ENCODE assay signal across 13 cellular contexts in the genomic region with DNA sequence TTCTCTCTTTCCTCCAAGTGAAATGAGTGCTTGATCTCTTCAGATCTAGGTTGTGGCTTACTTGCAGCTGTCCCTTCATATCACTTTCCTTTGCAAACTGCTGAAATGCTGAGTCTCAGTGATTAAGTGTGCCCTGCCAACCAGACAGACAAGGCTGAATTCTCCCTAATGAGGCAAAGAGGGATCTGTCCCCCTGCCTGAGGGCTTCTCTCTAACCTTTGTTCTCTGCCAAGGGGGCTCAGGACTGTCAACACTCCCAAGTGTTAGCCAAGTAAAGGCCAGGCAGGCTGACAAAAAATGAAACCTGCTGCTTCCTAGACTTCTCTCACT. TPM values are rescaled to one million over a fixed set of nuclear protein-coding genes. Genes with fewer than 3 reads are reported as not detected.
DNase-seq lines count a peak whose midpoint lies in the region; ATAC-seq and TF ChIP-seq lines count a peak whose summit lies in the region.
"Had no signal": no experiment of that assay in that cellular context is flagged by ENCODE, and none has a peak within 500 bp of the region (broad histone marks: within the 10 kb centered on the region; RNA-seq: fewer than 3 reads in every experiment).

MSS51 (minus strand) TSS at position 24 of the 330 bp plus-strand sequence. CDS start 5,277 bp downstream, outside the sequence.

- H3K4me1 Mint-ChIP-seq in CD4-positive, alpha-beta T cell (ENCODE audit: low read depth): peaks cover 25% of the 10 kb centered on the region
- H3K4me1 Mint-ChIP-seq in WTC11: 0 out of 2 replicates have a peak, but pooled peaks cover 3% of the 10 kb centered on the region

- POLR2A ChIA-PET in CD4-positive, alpha-beta T cell (lab: Charles Lee): no interaction called here
- POLR2A ChIA-PET in WTC11 (lab: Charles Lee): no interaction called here

- H3K27me3 ChIP-seq in CD4-positive, alpha-beta T cell (ENCODE audit: control insufficient read depth, insufficient read depth, low read length): no peaks in the 10 kb centered on the region
- H3K27me3 ChIP-seq: gastroesophageal sphincter had no signal

- no peak for ATAC-seq in CD4-positive, alpha-beta T cell (ENCODE audit: poor library complexity)
- ATAC-seq in WTC11 (no peak), GM18498 (IDR thresholded peaks at IDR 0.05; ENCODE audit: unreplicated experiment) (no peak)
- ATAC-seq: activated CD8-positive, alpha-beta T cell treated with anti-CD3 and anti-CD28 coated beads for 36 hours; gastroesophageal sphincter had no signal

- no peak for TF ChIP-seq CTCF in CD4-positive, alpha-beta T cell (IDR thresholded peaks at IDR 0.05)
- no peak for TF ChIP-seq CTCF in WTC11 (IDR thresholded peaks at IDR 0.05)

- CTCF ChIA-PET in CD4-positive, alpha-beta T cell (lab: Charles Lee): no interaction called here
- CTCF ChIA-PET in WTC11 (lab: Charles Lee): no interaction called here

- H3K36me3 Mint-ChIP-seq in CD4-positive, alpha-beta T cell (ENCODE audit: low read depth): peaks cover 21% of the 10 kb centered on the region
- no peaks in the 10 kb centered on the region for H3K36me3 Mint-ChIP-seq in WTC11

- H3K27ac ChIP-seq in CD4-positive, alpha-beta T cell (ENCODE audit: low read depth, low read length): no peak within 1 kb of the TSS
- H3K27ac ChIP-seq: gastroesophageal sphincter had no signal

- no peak for DNase-seq in CD4-positive, alpha-beta T cell
- peak; percentile 81 for DNase-seq in ELF-1 (ENCODE audit: low read depth, low spot score)
- DNase-seq in WTC11 (ENCODE audit: low spot score): no peak
- DNase-seq in myocyte (ENCODE audit: low read depth): peak; percentile 86
- no peak for DNase-seq in SKM-1 (lab: John Stamatoyannopoulos, UW; ENCODE audit: unreplicated experiment)
- DNase-seq in Kasumi-1 (lab: John Stamatoyannopoulos, UW): no peak
- DNase-seq: activated CD8-positive, alpha-beta T cell treated with anti-CD3 and anti-CD28 coated beads for 36 hours; activated naive CD4-positive, alpha-beta T cell; COR-L47; NCI-H1694; SHP77 had no signal

- H3K4me3 Mint-ChIP-seq in CD4-positive, alpha-beta T cell: no peak within 1 kb of the TSS
- H3K4me3 Mint-ChIP-seq in WTC11: no peak within 1 kb of the TSS
- H3K4me3 Mint-ChIP-seq: activated CD8-positive, alpha-beta T cell treated with anti-CD3 and anti-CD28 coated beads for 36 hours had no signal

- no peaks in the 10 kb centered on the region for H3K9me3 ChIP-seq in CD4-positive, alpha-beta T cell (ENCODE audit: control insufficient read depth, low read length)
- H3K9me3 ChIP-seq: gastroesophageal sphincter had no signal

- peak within 1 kb of the TSS; percentile 6 for H3K27ac Mint-ChIP-seq in CD4-positive, alpha-beta T cell
- peak within 1 kb of the TSS; percentile 67; the same call in 1 of the 2 replicates for H3K27ac Mint-ChIP-seq in WTC11
- H3K27ac Mint-ChIP-seq: activated CD8-positive, alpha-beta T cell treated with anti-CD3 and anti-CD28 coated beads for 36 hours had no signal

- intact Hi-C loops in CD4-positive, alpha-beta T cell (cut with DNase I, micrococcal nuclease): no loop called here

- H3K27me3 Mint-ChIP-seq in CD4-positive, alpha-beta T cell: no peaks in the 10 kb centered on the region
- H3K27me3 Mint-ChIP-seq in WTC11 (ENCODE audit: low read depth): no peaks in the 10 kb centered on the region
- H3K27me3 Mint-ChIP-seq: activated CD8-positive, alpha-beta T cell treated with anti-CD3 and anti-CD28 coated beads for 36 hours had no signal

- no peaks in the 10 kb centered on the region for H3K9me3 Mint-ChIP-seq in CD4-positive, alpha-beta T cell
- H3K9me3 Mint-ChIP-seq in WTC11: no peaks in the 10 kb centered on the region
- H3K9me3 Mint-ChIP-seq: activated CD8-positive, alpha-beta T cell treated with anti-CD3 and anti-CD28 coated beads for 36 hours had no signal

TF ChIP-seq in WTC11, 78 proteins besides CTCF, POLR2A, EP300 and RAD21:
- TF ChIP-seq RELA (CRISPR knock-in tag; IDR thresholded peaks at IDR 0.05; ENCODE audit: borderline replicate concordance) (no peak), HMGA2 (CRISPR knock-in tag; IDR thresholded peaks at IDR 0.05) (no peak), CBFB (CRISPR knock-in tag; IDR thresholded peaks at IDR 0.05; ENCODE audit: low read depth) (no peak), JUN (CRISPR knock-in tag; IDR thresholded peaks at IDR 0.05) (no peak), IRF1 (CRISPR knock-in tag; IDR thresholded peaks at IDR 0.05) (no peak), ZBTB21 (CRISPR knock-in tag; IDR thresholded peaks at IDR 0.05; ENCODE audit: borderline replicate concordance) (no peak), MYBL2 (CRISPR knock-in tag; IDR thresholded peaks at IDR 0.05) (no peak), ZNF396 (CRISPR knock-in tag; IDR thresholded peaks at IDR 0.05; ENCODE audit: borderline replicate concordance) (no peak), ZNF219 (CRISPR knock-in tag; IDR thresholded peaks at IDR 0.05; ENCODE audit: borderline replicate concordance) (no peak), NR3C1 (CRISPR knock-in tag; conservative IDR thresholded peaks at IDR 0.05; ENCODE audit: low read depth) (no peak), NFYB (CRISPR knock-in tag; conservative IDR thresholded peaks at IDR 0.05; ENCODE audit: low read depth) (no peak)
- TF ChIP-seq, protein P1, sequence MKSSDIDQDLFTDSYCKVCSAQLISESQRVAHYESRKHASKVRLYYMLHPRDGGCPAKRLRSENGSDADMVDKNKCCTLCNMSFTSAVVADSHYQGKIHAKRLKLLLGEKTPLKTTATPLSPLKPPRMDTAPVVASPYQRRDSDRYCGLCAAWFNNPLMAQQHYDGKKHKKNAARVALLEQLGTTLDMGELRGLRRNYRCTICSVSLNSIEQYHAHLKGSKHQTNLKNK (CRISPR knock-in tag; IDR thresholded peaks at IDR 0.05): no peak
- TF ChIP-seq, protein P2, sequence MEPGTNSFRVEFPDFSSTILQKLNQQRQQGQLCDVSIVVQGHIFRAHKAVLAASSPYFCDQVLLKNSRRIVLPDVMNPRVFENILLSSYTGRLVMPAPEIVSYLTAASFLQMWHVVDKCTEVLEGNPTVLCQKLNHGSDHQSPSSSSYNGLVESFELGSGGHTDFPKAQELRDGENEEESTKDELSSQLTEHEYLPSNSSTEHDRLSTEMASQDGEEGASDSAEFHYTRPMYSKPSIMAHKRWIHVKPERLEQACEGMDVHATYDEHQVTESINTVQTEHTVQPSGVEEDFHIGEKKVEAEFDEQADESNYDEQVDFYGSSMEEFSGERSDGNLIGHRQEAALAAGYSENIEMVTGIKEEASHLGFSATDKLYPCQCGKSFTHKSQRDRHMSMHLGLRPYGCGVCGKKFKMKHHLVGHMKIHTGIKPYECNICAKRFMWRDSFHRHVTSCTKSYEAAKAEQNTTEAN (CRISPR knock-in tag; IDR thresholded peaks at IDR 0.05): no peak
- TF ChIP-seq, protein P3, sequence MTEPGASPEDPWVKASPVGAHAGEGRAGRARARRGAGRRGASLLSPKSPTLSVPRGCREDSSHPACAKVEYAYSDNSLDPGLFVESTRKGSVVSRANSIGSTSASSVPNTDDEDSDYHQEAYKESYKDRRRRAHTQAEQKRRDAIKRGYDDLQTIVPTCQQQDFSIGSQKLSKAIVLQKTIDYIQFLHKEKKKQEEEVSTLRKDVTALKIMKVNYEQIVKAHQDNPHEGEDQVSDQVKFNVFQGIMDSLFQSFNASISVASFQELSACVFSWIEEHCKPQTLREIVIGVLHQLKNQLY (CRISPR knock-in tag; IDR thresholded peaks at IDR 0.05): no peak

RNA-seq across cellular contexts. Expression of gene MSS51, which starts in this region (rescaled TPM):
- total RNA-seq in CD4-positive, alpha-beta T cell: 1 to 10 TPM; 1.1 TPM
- total RNA-seq in WTC11 (2021): 2.9 to 3.1 TPM (median 3.0 TPM) in 3 replicates
- total RNA-seq in myocyte: 6.6 and 8.1 TPM in 2 replicates
- polyA plus RNA-seq in myocyte (2012): 2.8 TPM

Comparison
In these comparisons a context has a peak if more than half of its experiments do, and no peak if none do; other contexts are left out.
1. DNase-seq: peak in ELF-1 (single experiment) and myocyte (single experiment); none in CD4-positive, alpha-beta T cell (0 of 10), WTC11 (single experiment), SKM-1 (single experiment) and Kasumi-1 (0 of 2).